In the genomic region with DNA sequence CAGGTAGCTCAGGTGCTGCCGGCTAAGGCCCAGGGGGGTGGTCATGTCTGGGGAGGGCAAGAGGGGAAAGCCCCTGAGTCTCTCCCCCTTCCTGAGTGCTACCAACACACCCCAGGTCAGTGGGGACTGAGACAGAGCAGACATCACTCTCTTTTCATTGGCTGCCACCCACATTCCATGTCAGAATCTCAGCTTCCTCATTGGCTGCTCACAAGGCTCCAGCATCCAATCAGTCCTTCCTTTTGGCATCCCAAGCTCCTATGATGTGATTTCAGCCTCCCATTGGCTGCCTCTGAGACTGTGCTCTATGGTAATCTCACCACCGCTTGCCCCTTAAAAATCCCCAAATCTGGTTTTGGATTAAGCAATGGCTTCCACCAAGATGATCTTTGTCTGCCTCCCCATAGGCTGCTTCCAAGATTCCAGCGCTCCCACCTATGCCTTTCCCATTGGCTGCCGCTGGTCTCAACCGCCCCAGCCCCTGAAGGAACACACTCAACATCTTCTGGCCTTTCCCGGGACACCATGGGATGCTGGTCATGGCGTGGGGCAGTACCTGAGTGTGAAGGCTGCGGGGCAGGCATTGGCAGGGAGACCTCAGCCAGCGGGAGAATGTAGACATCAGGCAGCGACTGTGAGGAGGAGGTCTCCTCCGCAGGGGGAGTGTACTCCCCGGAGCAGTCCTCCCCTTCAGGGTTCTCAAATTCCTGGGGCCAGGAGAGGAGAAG, we compare ENCODE assay signal across 12 cellular contexts. TPM values are rescaled to one million over a fixed set of nuclear protein-coding genes. Genes with fewer than 3 reads are reported as not detected.
DNase-seq lines count a peak whose midpoint lies in the region; ATAC-seq and TF ChIP-seq lines count a peak whose summit lies in the region.
"Had no signal": no experiment of that assay in that cellular context is flagged by ENCODE, and none has a peak within 500 bp of the region (broad histone marks: within the 10 kb centered on the region; RNA-seq: fewer than 3 reads in every experiment).

No MANE protein-coding gene starts in this region.

- H3K4me1 ChIP-seq in CD8-positive, alpha-beta memory T cell (ENCODE audit: insufficient read depth, low read length) = peaks cover 28% of the 10 kb centered on the region
- no peaks in the 10 kb centered on the region; the same call in 1 of the 2 replicates for H3K4me1 ChIP-seq in HUES64 (ENCODE audit: insufficient read depth, low read length)
- peaks cover 0 to 23% of the 10 kb centered on the region in 2 donors for H3K4me1 ChIP-seq in left lung

- TF ChIP-seq CTCF in left lung (IDR thresholded peaks at IDR 0.05) = no peak

- no peak for ATAC-seq in left lung
- no peak for ATAC-seq in GM18870 (IDR thresholded peaks at IDR 0.05; ENCODE audit: unreplicated experiment)

- no peak for DNase-seq in CD8-positive, alpha-beta memory T cell
- DNase-seq in anterior cingulate cortex (lab: John Stamatoyannopoulos, UW) (peak in 35 of 58 donors; percentile 7 to 71 (median 27)), midbrain (lab: John Stamatoyannopoulos, UW) (peak; percentile 28), left lung (no peak), GM03348 (ENCODE audit: low spot score) (no peak), C1 segment of cervical spinal cord (lab: John Stamatoyannopoulos, UW) (no peak)

- H3K9me3 Mint-ChIP-seq in CD8-positive, alpha-beta memory T cell = no peaks in the 10 kb centered on the region
- H3K9me3 Mint-ChIP-seq: activated naive CD8-positive, alpha-beta T cell treated with anti-CD3 and anti-CD28 coated beads, Interleukin-2, amount 50 U/mL, for 24 hours; naive B cell had no signal

- CTCF ChIA-PET in CD8-positive, alpha-beta memory T cell (lab: Charles Lee) = interaction anchor here (1.0 to 7.2 kb wide), 5 partner anchors 16 to 484 kb away, joined by 3 to 152 read pairs (median 6); partner anchors contain the start of gene RUVBL2

- peaks cover 0 to 25% (median 3%) of the 10 kb centered on the region in 3 donors for H3K36me3 Mint-ChIP-seq in CD8-positive, alpha-beta memory T cell
- H3K36me3 Mint-ChIP-seq: naive B cell had no signal

- H3K9ac ChIP-seq in HUES64 (ENCODE audit: low read depth, low read length) = no peak overlapping the region

- H3K27ac ChIP-seq in CD8-positive, alpha-beta memory T cell (ENCODE audit: low read depth, low read length) = no peak overlapping the region
- no peak overlapping the region for H3K27ac ChIP-seq in HUES64 (ENCODE audit: low read depth, low read length)
- no peak overlapping the region for H3K27ac ChIP-seq in left lung
- H3K27ac ChIP-seq: HL-60, testis had no signal

- H3K4me1 Mint-ChIP-seq in CD8-positive, alpha-beta memory T cell = peaks cover 13 to 16% (median 15%) of the 10 kb centered on the region in 3 donors

- no peaks in the 10 kb centered on the region for H3K27me3 Mint-ChIP-seq in CD8-positive, alpha-beta memory T cell
- H3K27me3 Mint-ChIP-seq: activated naive CD8-positive, alpha-beta T cell treated with anti-CD3 and anti-CD28 coated beads, Interleukin-2, amount 50 U/mL, for 24 hours had no signal

- no peak overlapping the region for H3K4me3 ChIP-seq in CD8-positive, alpha-beta memory T cell (ENCODE audit: low read length)
- H3K4me3 ChIP-seq in HUES64 (ENCODE audit: low read length) = peak overlapping the region; percentile 58
- no peak overlapping the region for H3K4me3 ChIP-seq in left lung
- H3K4me3 ChIP-seq: testis had no signal

- peak overlapping the region in 4 of 7 donors; percentile 15 to 50 (median 23) for H3K4me3 Mint-ChIP-seq in CD8-positive, alpha-beta memory T cell

- intact Hi-C loops in left lung (cut with DNase I) = loop anchor here in 1 of 2 donors (10.0 kb wide), 1 partner anchor 75 kb away; no protein-coding TSS in a partner anchor

- H3K27me3 ChIP-seq in CD8-positive, alpha-beta memory T cell (ENCODE audit: insufficient read depth, low read length, poor library complexity, severe bottlenecking) = no peaks in the 10 kb centered on the region
- H3K27me3 ChIP-seq in HUES64 (ENCODE audit: insufficient read depth, low read length) (peaks cover 18% of the 10 kb centered on the region), left lung (peaks cover 29 to 61% of the 10 kb centered on the region in 2 donors)
- H3K27me3 ChIP-seq: testis had no signal

- no peaks in the 10 kb centered on the region for H3K9me3 ChIP-seq in CD8-positive, alpha-beta memory T cell (ENCODE audit: low read length)
- no peaks in the 10 kb centered on the region for H3K9me3 ChIP-seq in HUES64 (ENCODE audit: insufficient read depth, low read depth, low read length)
- H3K9me3 ChIP-seq in left lung = no peaks in the 10 kb centered on the region
- H3K9me3 ChIP-seq: testis had no signal

- peak overlapping the region in 3 of 8 donors; percentile 12 to 71 (median 54) for H3K27ac Mint-ChIP-seq in CD8-positive, alpha-beta memory T cell
- H3K27ac Mint-ChIP-seq: activated naive CD8-positive, alpha-beta T cell treated with anti-CD3 and anti-CD28 coated beads, Interleukin-2, amount 50 U/mL, for 24 hours had no signal

- no peaks in the 10 kb centered on the region for H3K36me3 ChIP-seq in CD8-positive, alpha-beta memory T cell (ENCODE audit: insufficient read depth, low read length)
- H3K36me3 ChIP-seq in HUES64 (ENCODE audit: insufficient read depth, low read length) = no peaks in the 10 kb centered on the region
- no peaks in the 10 kb centered on the region for H3K36me3 ChIP-seq in left lung

- WGBS in HUES64 = 80% methylated on average over 12 of the region's 12 CpGs

- POLR2A ChIA-PET in CD8-positive, alpha-beta memory T cell (lab: Charles Lee) = no interaction called here

RNA-seq across cellular contexts. Expression of gene LMTK3, which starts 2.0 kb away (rescaled TPM):
- total RNA-seq in CD8-positive, alpha-beta memory T cell = 1 to 10 TPM; 4.6 to 4.7 TPM
- not detected for polyA plus RNA-seq in CD8-positive, alpha-beta memory T cell
- 4.9 TPM for polyA plus RNA-seq in HUES64 (2013, experiment 1 of 2)
- 5.5 TPM for polyA plus RNA-seq in HUES64 (2013, experiment 2 of 2)
- total RNA-seq in left lung = 1 to 10 TPM; 4.4 to 9.5 TPM

RNA-seq across cellular contexts. Expression of gene CYTH2, which starts 40.5 kb away (rescaled TPM):
- 10 to 100 TPM; 30.7 to 33.3 TPM for total RNA-seq in CD8-positive, alpha-beta memory T cell
- polyA plus RNA-seq in CD8-positive, alpha-beta memory T cell = 34.8 TPM
- polyA plus RNA-seq in HUES64 (2013, experiment 1 of 2) = 57.6 TPM
- polyA plus RNA-seq in HUES64 (2013, experiment 2 of 2) = 48.2 TPM
- total RNA-seq in left lung = 10 to 100 TPM; 49.8 to 65.9 TPM

RNA-seq across cellular contexts. Expression of gene SULT2B1, which starts 42.3 kb away (rescaled TPM):
- not detected for total RNA-seq in CD8-positive, alpha-beta memory T cell
- not detected for polyA plus RNA-seq in CD8-positive, alpha-beta memory T cell
- polyA plus RNA-seq in HUES64 (2013, experiment 1 of 2) = not detected
- not detected for polyA plus RNA-seq in HUES64 (2013, experiment 2 of 2)
- total RNA-seq in left lung = 1 to 10 TPM; 2.8 to 6.3 TPM

RNA-seq across cellular contexts. Expression of gene KCNJ14, which starts 54.3 kb away (rescaled TPM):
- total RNA-seq in CD8-positive, alpha-beta memory T cell = 1 to 10 TPM; 1.8 to 2.0 TPM
- polyA plus RNA-seq in CD8-positive, alpha-beta memory T cell = 0.12 TPM
- 0.45 TPM for polyA plus RNA-seq in HUES64 (2013, experiment 1 of 2)
- polyA plus RNA-seq in HUES64 (2013, experiment 2 of 2) = 0.19 TPM
- under 1 TPM; 0.52 to 0.61 TPM for total RNA-seq in left lung

Comparison
In these comparisons a context has a peak if more than half of its experiments do, and no peak if none do; other contexts are left out.
1. DNase-seq: peak in anterior cingulate cortex (35 of 58) and midbrain (single experiment); none in CD8-positive, alpha-beta memory T cell (0 of 5), left lung (0 of 2), GM03348 (single experiment) and C1 segment of cervical spinal cord (0 of 14).